2 cellular contexts compared by ENCODE assay signal in the genomic region with DNA sequence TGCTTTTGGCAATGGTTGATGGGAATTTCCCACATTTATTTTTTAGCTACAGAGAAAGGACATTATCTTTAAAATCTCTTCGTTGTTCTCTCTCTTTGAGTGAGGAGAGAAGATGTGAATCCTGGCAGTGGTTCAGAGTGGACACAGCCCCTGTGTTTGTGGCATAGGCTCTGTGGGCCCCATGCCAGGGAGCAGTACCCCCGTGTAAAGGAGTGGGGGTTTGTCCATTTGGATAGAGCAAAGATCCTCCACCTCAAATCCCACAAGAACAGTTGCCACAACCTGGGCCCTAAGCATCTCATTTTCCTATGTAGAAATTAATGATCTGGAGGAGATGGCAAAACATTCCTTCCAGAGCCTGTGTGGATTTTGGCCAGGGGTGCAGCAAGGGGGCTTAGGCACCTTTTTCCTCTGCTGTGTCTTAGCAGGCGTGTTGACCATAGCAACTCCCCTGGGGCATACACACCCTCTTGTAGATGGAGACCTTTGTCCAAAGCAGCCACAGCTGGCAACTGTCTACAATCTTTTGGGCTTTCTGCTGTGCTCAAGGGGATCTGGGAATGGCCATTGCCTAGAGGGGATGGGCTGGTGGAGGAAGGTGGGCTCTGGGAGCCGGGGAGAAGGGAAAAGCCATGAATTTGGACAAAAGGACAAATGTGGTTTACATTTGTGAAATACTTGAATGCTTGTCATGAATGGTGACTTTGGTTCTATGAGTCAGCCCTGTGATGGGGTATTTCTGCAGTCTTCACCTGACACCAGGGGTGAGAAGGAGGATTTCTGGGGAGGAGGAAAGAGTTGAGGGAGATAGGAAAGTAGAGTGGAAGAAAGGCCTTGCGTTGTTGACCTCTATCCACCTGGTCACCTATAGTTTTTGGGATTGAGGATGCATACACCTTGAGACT.
TF ChIP-seq lines count a peak whose summit lies in the region.

No MANE protein-coding gene starts in this region.

TF ChIP-seq in SK-N-SH, 30 proteins besides CTCF, POLR2A, EP300 and RAD21:
- 0 out of 2 replicates have a peak, but pooled peaks have one; percentile 17 for TF ChIP-seq NFIC (IDR thresholded peaks at IDR 0.05; ENCODE audit: borderline replicate concordance)
- TF ChIP-seq FOXM1 (IDR thresholded peaks at IDR 0.05; ENCODE audit: low read depth) = no peak

TF ChIP-seq in SK-N-SH treated with all-trans-retinoic acid at 6 μM for 48 hours, 23 proteins besides CTCF, POLR2A, EP300 and RAD21:
- TF ChIP-seq, protein P1, sequence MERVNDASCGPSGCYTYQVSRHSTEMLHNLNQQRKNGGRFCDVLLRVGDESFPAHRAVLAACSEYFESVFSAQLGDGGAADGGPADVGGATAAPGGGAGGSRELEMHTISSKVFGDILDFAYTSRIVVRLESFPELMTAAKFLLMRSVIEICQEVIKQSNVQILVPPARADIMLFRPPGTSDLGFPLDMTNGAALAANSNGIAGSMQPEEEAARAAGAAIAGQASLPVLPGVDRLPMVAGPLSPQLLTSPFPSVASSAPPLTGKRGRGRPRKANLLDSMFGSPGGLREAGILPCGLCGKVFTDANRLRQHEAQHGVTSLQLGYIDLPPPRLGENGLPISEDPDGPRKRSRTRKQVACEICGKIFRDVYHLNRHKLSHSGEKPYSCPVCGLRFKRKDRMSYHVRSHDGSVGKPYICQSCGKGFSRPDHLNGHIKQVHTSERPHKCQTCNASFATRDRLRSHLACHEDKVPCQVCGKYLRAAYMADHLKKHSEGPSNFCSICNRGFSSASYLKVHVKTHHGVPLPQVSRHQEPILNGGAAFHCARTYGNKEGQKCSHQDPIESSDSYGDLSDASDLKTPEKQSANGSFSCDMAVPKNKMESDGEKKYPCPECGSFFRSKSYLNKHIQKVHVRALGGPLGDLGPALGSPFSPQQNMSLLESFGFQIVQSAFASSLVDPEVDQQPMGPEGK (CRISPR knock-in tag; IDR thresholded peaks at IDR 0.05; ENCODE audit: borderline replicate concordance) = no peak
- TF ChIP-seq, protein P2, sequence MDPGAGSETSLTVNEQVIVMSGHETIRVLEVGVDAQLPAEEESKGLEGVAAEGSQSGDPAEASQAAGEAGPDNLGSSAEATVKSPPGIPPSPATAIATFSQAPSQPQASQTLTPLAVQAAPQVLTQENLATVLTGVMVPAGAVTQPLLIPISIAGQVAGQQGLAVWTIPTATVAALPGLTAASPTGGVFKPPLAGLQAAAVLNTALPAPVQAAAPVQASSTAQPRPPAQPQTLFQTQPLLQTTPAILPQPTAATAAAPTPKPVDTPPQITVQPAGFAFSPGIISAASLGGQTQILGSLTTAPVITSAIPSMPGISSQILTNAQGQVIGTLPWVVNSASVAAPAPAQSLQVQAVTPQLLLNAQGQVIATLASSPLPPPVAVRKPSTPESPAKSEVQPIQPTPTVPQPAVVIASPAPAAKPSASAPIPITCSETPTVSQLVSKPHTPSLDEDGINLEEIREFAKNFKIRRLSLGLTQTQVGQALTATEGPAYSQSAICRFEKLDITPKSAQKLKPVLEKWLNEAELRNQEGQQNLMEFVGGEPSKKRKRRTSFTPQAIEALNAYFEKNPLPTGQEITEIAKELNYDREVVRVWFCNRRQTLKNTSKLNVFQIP (CRISPR knock-in tag; IDR thresholded peaks at IDR 0.05; ENCODE audit: borderline replicate concordance, low read depth) = no peak
- TF ChIP-seq BACH2 (CRISPR knock-in tag; IDR thresholded peaks at IDR 0.05; ENCODE audit: borderline replicate concordance) = no peak
- TF ChIP-seq ZNF70 (CRISPR knock-in tag; IDR thresholded peaks at IDR 0.05) = no peak
- TF ChIP-seq GLIS3 (CRISPR knock-in tag; IDR thresholded peaks at IDR 0.05) = no peak
TF ChIP-seq in SK-N-SH treated with all-trans-retinoic acid at 6 μM for 48 hours: peak in this region for 0.
